Comparison of ENCODE assay signal across 39 cellular contexts in the genomic region with DNA sequence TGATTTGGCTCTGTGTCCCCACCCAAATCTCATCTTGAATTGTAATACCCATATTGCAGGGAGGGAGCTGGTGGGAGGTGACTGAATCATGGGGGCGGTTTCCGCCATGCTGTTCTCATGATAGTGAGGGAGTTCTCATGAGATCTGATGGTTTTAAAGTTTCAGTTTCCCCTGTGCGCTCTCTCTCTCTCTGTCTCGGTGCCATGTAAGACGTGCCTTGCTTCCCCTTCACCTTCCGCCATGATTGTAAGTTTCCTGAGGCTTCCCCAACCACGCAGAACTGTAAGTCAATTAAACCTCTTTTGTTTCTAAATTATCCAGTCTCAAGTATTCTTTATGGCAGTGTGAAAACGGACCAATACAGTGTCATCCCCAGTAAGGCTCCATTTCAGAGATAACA.
"Had no signal": no experiment of that assay in that cellular context is flagged by ENCODE, and none has a peak within 500 bp of the region (broad histone marks: within the 10 kb centered on the region; RNA-seq: fewer than 3 reads in every experiment).

No MANE protein-coding gene starts in this region.

- H3K4me1 Mint-ChIP-seq: activated naive CD4-positive, alpha-beta T cell treated with anti-CD3 and anti-CD28 coated beads, Interleukin-2, amount 50 U/mL, for 24 hours; activated naive CD8-positive, alpha-beta T cell treated with anti-CD3 and anti-CD28 coated beads for 36 hours; activated naive CD8-positive, alpha-beta T cell treated with anti-CD3 and anti-CD28 coated beads, Interleukin-2, amount 50 U/mL, for 24 hours; activated T-helper 17 cell treated with anti-CD3 and anti-CD28 coated beads, Interleukin-2, amount 50 U/mL, for 72 hours; brain; central memory CD8-positive, alpha-beta T cell had no signal

- FAIRE-seq: astrocyte, bronchial epithelial cell had no signal

- DNase-seq: activated effector memory CD4-positive, alpha-beta T cell treated with anti-CD3 and anti-CD28 coated beads, Interleukin-2, amount 50 U/mL, for 16 hours; activated effector memory CD4-positive, alpha-beta T cell treated with Interleukin-2 at 50 U/mL for 16 hours; activated gamma-delta T cell; activated gamma-delta T cell treated with Interleukin-2 at 50 U/mL for 16 hours; activated naive CD4-positive, alpha-beta T cell; activated naive CD4-positive, alpha-beta T cell treated with anti-CD3 and anti-CD28 coated beads for 36 hours; activated naive CD4-positive, alpha-beta T cell treated with anti-CD3 and anti-CD28 coated beads, Interleukin-2, amount 10 ng/mL, durations not matched to agents 7 days and 5 days; activated naive CD4-positive, alpha-beta T cell treated with anti-CD3 and anti-CD28 coated beads, Interleukin-2, amount 50 U/mL, for 16 hours; activated naive CD4-positive, alpha-beta T cell treated with Interleukin-2 at 50 U/mL for 16 hours; activated naive CD8-positive, alpha-beta T cell treated with anti-CD3 and anti-CD28 coated beads for 36 hours; activated naive CD8-positive, alpha-beta T cell treated with anti-CD3 and anti-CD28 coated beads, Interleukin-2, amount 10 ng/mL, durations not matched to agents 7 days and 5 days; activated naive CD8-positive, alpha-beta T cell treated with anti-CD3 and anti-CD28 coated beads, Interleukin-2, amount 50 U/mL, for 24 hours; activated T-cell treated with anti-CD3 and anti-CD28 coated beads, Interleukin-2, amount 50 U/mL, for 24 hours; activated T-cell treated with anti-CD3 and anti-CD28 coated beads, Interleukin-2, amount 50 U/mL, for 4 hours; activated T-cell treated with anti-CD3 and anti-CD28 coated beads, Interleukin-2, amount 50 U/mL, for 48 hours; activated T-cell treated with anti-CD3 and anti-CD28 coated beads, Interleukin-2, amount 50 U/mL, for 72 hours; adrenal gland; amniotic stem cell; amygdala; anterior cingulate cortex; aorta; body of pancreas; brain microvascular endothelial cell; caudate nucleus; central memory CD4-positive, alpha-beta T cell; cerebellar nuclear complex had no signal

- H3K9me3 ChIP-seq: adrenal gland, ascending aorta, body of pancreas, breast epithelium had no signal

- H3K27ac Mint-ChIP-seq: activated naive CD4-positive, alpha-beta T cell treated with anti-CD3 and anti-CD28 coated beads for 36 hours; activated naive CD4-positive, alpha-beta T cell treated with anti-CD3 and anti-CD28 coated beads, Interleukin-2, amount 10 ng/mL, durations not matched to agents 7 days and 5 days; activated naive CD4-positive, alpha-beta T cell treated with anti-CD3 and anti-CD28 coated beads, Interleukin-2, amount 50 U/mL, for 24 hours; activated naive CD4-positive, alpha-beta T cell treated with anti-CD3 and anti-CD28 coated beads, Interleukin-2, amount 50 U/mL, for 72 hours; activated naive CD8-positive, alpha-beta T cell; activated naive CD8-positive, alpha-beta T cell treated with anti-CD3 and anti-CD28 coated beads for 36 hours; activated naive CD8-positive, alpha-beta T cell treated with anti-CD3 and anti-CD28 coated beads, Interleukin-2, amount 10 ng/mL, durations not matched to agents 7 days and 5 days; activated naive CD8-positive, alpha-beta T cell treated with anti-CD3 and anti-CD28 coated beads, Interleukin-2, amount 50 U/mL, for 24 hours; activated T-cell treated with anti-CD3 and anti-CD28 coated beads, Interleukin-2, amount 50 U/mL, for 24 hours; activated T-cell treated with anti-CD3 and anti-CD28 coated beads, Interleukin-2, amount 50 U/mL, for 72 hours; activated T-helper 1 cell treated with anti-CD3 and anti-CD28 coated beads, Interleukin-12 subunit alpha, Interleukin-12 subunit beta, Interleukin-2, Interleukin-4 antibody, amounts not matched to agents 30 ng/mL and 10 ng/mL and 1 ng/mL, durations not matched to agents 14 hours and 24 hours and 36 hours; activated T-helper 17 cell treated with anti-CD3 and anti-CD28 coated beads, Interleukin-2, amount 50 U/mL, for 72 hours; activated T-helper 2 cell treated with anti-CD3 and anti-CD28 coated beads, Interferon-gamma antibody, Interleukin-2, Interleukin-4, amounts not matched to agents 10 μg/mL and 5 μg/mL and 100 μg/mL, durations not matched to agents 14 hours and 24 hours and 36 hours; brain had no signal

- H3K27ac ChIP-seq: adrenal gland, ascending aorta, body of pancreas, brain microvascular endothelial cell, breast epithelium, cardiac muscle cell had no signal

- H3K27me3 ChIP-seq: adrenal gland, ascending aorta, body of pancreas, brain microvascular endothelial cell, breast epithelium, cardiac muscle cell had no signal

- H3K4me3 ChIP-seq: adrenal gland, ascending aorta, body of pancreas, breast epithelium, cardiac muscle cell had no signal

- H3K9me3 Mint-ChIP-seq: activated naive CD4-positive, alpha-beta T cell treated with anti-CD3 and anti-CD28 coated beads, Interleukin-2, amount 10 ng/mL, durations not matched to agents 7 days and 5 days; activated naive CD4-positive, alpha-beta T cell treated with anti-CD3 and anti-CD28 coated beads, Interleukin-2, amount 50 U/mL, for 24 hours; activated naive CD8-positive, alpha-beta T cell treated with anti-CD3 and anti-CD28 coated beads, Interleukin-2, amount 10 ng/mL, durations not matched to agents 7 days and 5 days; activated naive CD8-positive, alpha-beta T cell treated with anti-CD3 and anti-CD28 coated beads, Interleukin-2, amount 50 U/mL, for 24 hours; activated T-cell treated with anti-CD3 and anti-CD28 coated beads, Interleukin-2, amount 50 U/mL, for 4 hours; central memory CD8-positive, alpha-beta T cell had no signal

- H3K4me3 Mint-ChIP-seq: activated naive CD4-positive, alpha-beta T cell treated with anti-CD3 and anti-CD28 coated beads for 36 hours; activated naive CD4-positive, alpha-beta T cell treated with anti-CD3 and anti-CD28 coated beads, Interleukin-2, amount 10 ng/mL, durations not matched to agents 7 days and 5 days; activated naive CD4-positive, alpha-beta T cell treated with anti-CD3 and anti-CD28 coated beads, Interleukin-2, amount 50 U/mL, for 24 hours; activated naive CD8-positive, alpha-beta T cell; activated naive CD8-positive, alpha-beta T cell treated with anti-CD3 and anti-CD28 coated beads for 36 hours; activated naive CD8-positive, alpha-beta T cell treated with anti-CD3 and anti-CD28 coated beads, Interleukin-2, amount 10 ng/mL, durations not matched to agents 7 days and 5 days; activated naive CD8-positive, alpha-beta T cell treated with anti-CD3 and anti-CD28 coated beads, Interleukin-2, amount 50 U/mL, for 24 hours; activated T-cell treated with anti-CD3 and anti-CD28 coated beads, Interleukin-2, amount 50 U/mL, for 24 hours; activated T-cell treated with anti-CD3 and anti-CD28 coated beads, Interleukin-2, amount 50 U/mL, for 4 hours; activated T-cell treated with anti-CD3 and anti-CD28 coated beads, Interleukin-2, amount 50 U/mL, for 72 hours; activated T-helper 1 cell treated with anti-CD3 and anti-CD28 coated beads, Interleukin-12 subunit alpha, Interleukin-12 subunit beta, Interleukin-2, Interleukin-4 antibody, amounts not matched to agents 30 ng/mL and 10 ng/mL and 1 ng/mL, durations not matched to agents 14 hours and 24 hours and 36 hours; activated T-helper 17 cell treated with anti-CD3 and anti-CD28 coated beads, Interleukin-2, amount 50 U/mL, for 72 hours; brain; central memory CD8-positive, alpha-beta T cell had no signal

- H3K4me1 ChIP-seq: adrenal gland, ascending aorta, body of pancreas, breast epithelium had no signal

- H3K36me3 ChIP-seq: adrenal gland, ascending aorta, brain microvascular endothelial cell, breast epithelium, cardiac muscle cell had no signal

- ATAC-seq: activated naive CD4-positive, alpha-beta T cell treated with anti-CD3 and anti-CD28 coated beads, Interleukin-2, amount 50 U/mL, for 72 hours; activated naive CD8-positive, alpha-beta T cell treated with anti-CD3 and anti-CD28 coated beads, Interleukin-2, amount 50 U/mL, for 24 hours; activated T-cell treated with anti-CD3 and anti-CD28 coated beads, Interleukin-2, amount 50 U/mL, for 4 hours; activated T-cell treated with anti-CD3 and anti-CD28 coated beads, Interleukin-2, amount 50 U/mL, for 72 hours; activated T-helper 17 cell treated with anti-CD3 and anti-CD28 coated beads, Interleukin-2, amount 50 U/mL, for 72 hours; body of pancreas had no signal

- H3K36me3 Mint-ChIP-seq: activated naive CD4-positive, alpha-beta T cell treated with anti-CD3 and anti-CD28 coated beads, Interleukin-2, amount 10 ng/mL, durations not matched to agents 7 days and 5 days; activated naive CD4-positive, alpha-beta T cell treated with anti-CD3 and anti-CD28 coated beads, Interleukin-2, amount 50 U/mL, for 24 hours; activated naive CD4-positive, alpha-beta T cell treated with anti-CD3 and anti-CD28 coated beads, Interleukin-2, amount 50 U/mL, for 72 hours; activated naive CD8-positive, alpha-beta T cell; activated naive CD8-positive, alpha-beta T cell treated with anti-CD3 and anti-CD28 coated beads for 36 hours; activated naive CD8-positive, alpha-beta T cell treated with anti-CD3 and anti-CD28 coated beads, Interleukin-2, amount 10 ng/mL, durations not matched to agents 7 days and 5 days; brain had no signal

- H3K27me3 Mint-ChIP-seq: activated naive CD8-positive, alpha-beta T cell treated with anti-CD3 and anti-CD28 coated beads, Interleukin-2, amount 10 ng/mL, durations not matched to agents 7 days and 5 days; activated naive CD8-positive, alpha-beta T cell treated with anti-CD3 and anti-CD28 coated beads, Interleukin-2, amount 50 U/mL, for 24 hours; brain had no signal
